ENCODE assay signal across 13 cellular contexts in genomic region chr12:81639196-81639595, GRCh38.
"Had no signal": no experiment of that assay in that cellular context is flagged by ENCODE, and none has a peak within 500 bp of the region (broad histone marks: within the 10 kb centered on the region; RNA-seq: fewer than 3 reads in every experiment).

No MANE protein-coding gene starts in this region.

- H3K9me3 ChIP-seq: ascending aorta, vagina had no signal

- H3K79me2 ChIP-seq: parathyroid adenoma had no signal

- H3K36me3 ChIP-seq: ascending aorta, vagina had no signal

- H3K9me3 Mint-ChIP-seq: activated T-cell treated with anti-CD3 and anti-CD28 coated beads, Interleukin-2, amount 50 U/mL, for 4 hours had no signal

- H3K27me3 Mint-ChIP-seq: activated CD8-positive, alpha-beta memory T cell treated with anti-CD3 and anti-CD28 coated beads, Interleukin-2, amount 10 ng/mL, durations not matched to agents 7 days and 5 days had no signal

- H3K4me1 ChIP-seq: ascending aorta, parathyroid adenoma, vagina had no signal

- H2AFZ ChIP-seq: parathyroid adenoma had no signal

- H3K9ac ChIP-seq: parathyroid adenoma had no signal

- H3K27ac Mint-ChIP-seq: activated CD8-positive, alpha-beta memory T cell treated with anti-CD3 and anti-CD28 coated beads, Interleukin-2, amount 10 ng/mL, durations not matched to agents 7 days and 5 days had no signal

- H3K27ac ChIP-seq: ascending aorta, dorsolateral prefrontal cortex, parathyroid adenoma, skin epidermis, vagina had no signal

- H3K4me3 Mint-ChIP-seq: activated CD8-positive, alpha-beta memory T cell treated with anti-CD3 and anti-CD28 coated beads, Interleukin-2, amount 10 ng/mL, durations not matched to agents 7 days and 5 days; activated T-cell treated with anti-CD3 and anti-CD28 coated beads, Interleukin-2, amount 50 U/mL, for 4 hours had no signal

- H3K36me3 Mint-ChIP-seq: activated CD8-positive, alpha-beta memory T cell treated with anti-CD3 and anti-CD28 coated beads, Interleukin-2, amount 10 ng/mL, durations not matched to agents 7 days and 5 days had no signal

- ATAC-seq: activated CD8-positive, alpha-beta memory T cell treated with anti-CD3 and anti-CD28 coated beads, Interleukin-2, amount 10 ng/mL, durations not matched to agents 7 days and 5 days; activated T-cell treated with anti-CD3 and anti-CD28 coated beads, Interleukin-2, amount 50 U/mL, for 4 hours; esophagus mucosa; left ventricle myocardium superior had no signal

- H3K27me3 ChIP-seq: ascending aorta, dorsolateral prefrontal cortex, vagina had no signal

- DNase-seq: activated CD4-positive, alpha-beta T cell treated with anti-CD3 and anti-CD28 coated beads, Interleukin-2, amount 50 U/mL, for 48 hours; activated CD4-positive, CD25-positive, alpha-beta regulatory T cell treated with anti-CD3 and anti-CD28 coated beads, Interleukin-2, amount 50 U/mL, for 72 hours; activated CD8-positive, alpha-beta memory T cell treated with anti-CD3 and anti-CD28 coated beads, Interleukin-2, amount 10 ng/mL, durations not matched to agents 7 days and 5 days; activated T-cell treated with anti-CD3 and anti-CD28 coated beads, Interleukin-2, amount 50 U/mL, for 4 hours; dorsolateral prefrontal cortex; foreskin melanocyte; left ventricle myocardium superior; retina had no signal

- H3K4me3 ChIP-seq: ascending aorta, dorsolateral prefrontal cortex, skin epidermis, vagina had no signal

- H3K4me1 Mint-ChIP-seq: activated CD8-positive, alpha-beta memory T cell treated with anti-CD3 and anti-CD28 coated beads, Interleukin-2, amount 10 ng/mL, durations not matched to agents 7 days and 5 days had no signal
